ENCODE assay signal across 1 cellular context in genomic region chr10:1671366-1672000, GRCh38.
TF ChIP-seq lines count a peak whose summit lies in the region.

No MANE protein-coding gene starts in this region.

TF ChIP-seq in H1, 55 proteins besides CTCF, POLR2A, EP300 and RAD21:
- TF ChIP-seq RXRA (IDR thresholded peaks at IDR 0.05; ENCODE audit: insufficient read depth, low read depth, low read length) (no peak), HDAC2 (IDR thresholded peaks at IDR 0.05; ENCODE audit: borderline replicate concordance in 1 of 2, low read depth in 2 of 2, low read length in 2 of 2) (no peak), POU5F1 (IDR thresholded peaks at IDR 0.05; ENCODE audit: low read depth, low read length) (no peak)
TF ChIP-seq in H1: peak in this region for 0.
